Comparison of ENCODE assay signal across 8 cellular contexts in the genomic region with DNA sequence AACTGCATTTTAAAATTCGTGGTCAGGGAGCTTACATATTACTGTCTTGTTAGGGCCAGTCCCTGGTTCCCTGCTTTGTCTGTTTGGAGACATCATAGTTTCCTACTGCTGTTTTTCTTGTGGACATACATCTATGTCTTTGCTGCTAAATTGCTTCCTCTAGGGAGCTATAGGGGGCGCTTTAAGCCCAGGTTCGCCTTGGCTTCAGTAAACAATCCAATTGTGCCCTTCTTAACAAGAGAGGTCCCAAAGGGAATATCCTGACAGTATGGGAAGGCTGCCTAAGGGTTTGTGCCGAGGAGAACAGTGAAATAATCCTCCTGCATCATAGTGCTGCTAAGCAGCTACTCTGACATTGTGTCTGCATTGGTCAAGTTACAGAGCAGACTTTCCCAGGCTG.
DNase-seq lines count a peak whose midpoint lies in the region; ATAC-seq and TF ChIP-seq lines count a peak whose summit lies in the region.

No MANE protein-coding gene starts in this region.

- no peak overlapping the region for H2AFZ ChIP-seq in PC-3 (ENCODE audit: low read length)

- no peaks in the 10 kb centered on the region for H3K36me3 ChIP-seq in PC-3 (ENCODE audit: low read depth, low read length)
- no peaks in the 10 kb centered on the region for H3K36me3 ChIP-seq in uterus

- H3K27ac ChIP-seq in PC-3 (ENCODE audit: low read length) (no peak overlapping the region), uterus (no peak overlapping the region)

- intact Hi-C loops in PC-3 (cut with micrococcal nuclease) (loop anchor here (1.0 to 5.0 kb wide), 3 partner anchors 256 to 433 kb away; partner anchors contain the start of gene ESRRG), uterus (cut with DNase I; ENCODE audit: low total_unique reads) (no loop called here)

- TF ChIP-seq CTCF in PC-3 (conservative IDR thresholded peaks at IDR 0.05; ENCODE audit: low read depth, low read length) (peak; percentile 99), fibroblast of villous mesenchyme (IDR thresholded peaks at IDR 0.05; ENCODE audit: insufficient read depth, low read depth, low read length) (peak; percentile 61), uterus (IDR thresholded peaks at IDR 0.05) (no peak)

- CTCF ChIA-PET in PC-3 (lab: Charles Lee): interaction anchor here (0.5 to 1.2 kb wide), 4 partner anchors 89 to 718 kb away, joined by 3 to 7 read pairs (median 3); no protein-coding TSS in a partner anchor

- peaks cover 16% of the 10 kb centered on the region for H3K4me1 ChIP-seq in PC-3 (ENCODE audit: insufficient read depth, low read length)
- H3K4me1 ChIP-seq in uterus: no peaks in the 10 kb centered on the region

- H3K9ac ChIP-seq in PC-3 (ENCODE audit: low read length): no peak overlapping the region

- no peaks in the 10 kb centered on the region for H4K20me1 ChIP-seq in PC-3 (ENCODE audit: low read length)

- peak; percentile 15 for DNase-seq in Daoy (ENCODE audit: low read depth)
- peak; percentile 86 for DNase-seq in PC-3
- DNase-seq in fibroblast of villous mesenchyme (ENCODE audit: low read depth): peak; percentile 45
- DNase-seq in uterus: no peak
- DNase-seq in germinal center (ENCODE audit: low spot score): no peak

- H3K4me2 ChIP-seq in PC-3 (ENCODE audit: low read length): no peak overlapping the region

- no peaks in the 10 kb centered on the region for H3K27me3 ChIP-seq in PC-3 (ENCODE audit: low read length)
- no peaks in the 10 kb centered on the region for H3K27me3 ChIP-seq in uterus

- H3F3A ChIP-seq in PC-3 (ENCODE audit: low read length, unreplicated experiment): no peaks in the 10 kb centered on the region

- POLR2A ChIA-PET in PC-3 (lab: Charles Lee; ENCODE audit: unreplicated experiment): interaction anchor here (0.6 kb wide), 1 partner anchor 268 kb away, joined by 3 read pairs; no protein-coding TSS in a partner anchor

- no peak for TF ChIP-seq POLR2A in uterus (IDR thresholded peaks at IDR 0.05)

- H3K4me3 ChIP-seq in PC-3 (ENCODE audit: low read length) (no peak overlapping the region), fibroblast of villous mesenchyme (ENCODE audit: low read depth, low read length) (no peak overlapping the region), uterus (no peak overlapping the region)

- ATAC-seq in HG03432 (IDR thresholded peaks at IDR 0.05; ENCODE audit: unreplicated experiment): peak; percentile 66
- ATAC-seq in PC-3: peak; percentile 63
- no peak for ATAC-seq in GM18861 (IDR thresholded peaks at IDR 0.05; ENCODE audit: unreplicated experiment)
- no peak for ATAC-seq in GM21528 (IDR thresholded peaks at IDR 0.05; ENCODE audit: low FRiP score, unreplicated experiment)

- no peaks in the 10 kb centered on the region for H3K79me2 ChIP-seq in PC-3 (ENCODE audit: low read length)

- no TSS peak for BruUV-seq in PC-3 (replicated peaks; lab: Mats Ljungman, UMichigan)

- no peaks in the 10 kb centered on the region for H3K9me2 ChIP-seq in PC-3 (replicated peaks; ENCODE audit: low read length)

- no peaks in the 10 kb centered on the region for H3K9me3 ChIP-seq in PC-3 (ENCODE audit: low read length)
- H3K9me3 ChIP-seq in uterus: no peaks in the 10 kb centered on the region

Comparison
In these comparisons a context has a peak if more than half of its experiments do, and no peak if none do; other contexts are left out.
1. DNase-seq: peak in Daoy (single experiment), PC-3 (single experiment) and fibroblast of villous mesenchyme (single experiment); none in uterus (0 of 2) and germinal center (single experiment).
2. ATAC-seq: peak in HG03432 (single experiment) and PC-3 (single experiment); none in GM18861 (single experiment) and GM21528 (single experiment).
3. CTCF ChIP-seq: peak in PC-3 (single experiment) and fibroblast of villous mesenchyme (single experiment); none in uterus (0 of 4).